Comparison of ENCODE assay signal across 15 cellular contexts in the genomic region with DNA sequence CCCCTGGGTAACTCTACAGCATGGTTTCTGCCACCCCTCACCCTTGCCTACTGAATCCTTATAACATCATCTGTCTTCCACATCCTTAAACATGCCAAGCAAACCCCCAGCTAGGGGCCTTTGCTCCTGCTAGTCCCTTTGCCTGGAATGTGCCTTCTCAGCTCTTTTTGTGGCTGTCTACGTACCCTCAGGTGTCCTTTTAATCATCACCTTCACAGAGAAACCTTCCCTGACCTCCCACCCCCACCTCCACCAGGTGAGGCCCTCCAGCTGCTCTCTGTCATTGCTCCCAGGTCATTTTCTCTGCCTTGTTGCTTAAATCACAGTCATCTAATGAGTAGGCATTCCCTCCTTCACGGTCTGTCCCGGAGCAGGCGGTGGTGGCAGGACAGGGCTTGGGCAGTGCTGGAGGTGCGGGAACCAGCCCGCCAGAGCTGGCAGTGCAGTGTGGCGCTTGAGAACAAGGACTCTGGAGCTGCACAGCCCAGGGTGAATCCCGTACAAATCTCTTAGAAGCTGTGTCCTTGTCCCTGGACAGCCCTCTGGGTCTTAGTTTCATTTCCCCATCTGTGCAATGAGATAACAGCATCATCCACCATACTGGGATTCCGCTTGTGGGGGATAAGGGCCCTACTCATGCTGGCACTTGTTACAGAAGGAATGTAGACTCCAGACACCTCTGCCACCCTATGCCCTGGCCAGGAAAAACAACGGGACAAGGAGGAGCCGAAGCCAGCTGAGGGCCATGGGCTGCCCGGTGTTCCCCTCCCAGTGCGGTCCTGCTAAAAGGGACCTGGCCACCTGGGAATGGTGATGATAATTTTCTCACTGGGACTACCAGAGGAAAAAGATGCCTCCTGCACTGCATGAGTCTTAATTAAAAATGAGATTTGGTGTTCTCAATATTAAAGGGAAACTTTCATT. TPM values are rescaled to one million over a fixed set of nuclear protein-coding genes. Genes with fewer than 3 reads are reported as not detected.
DNase-seq lines count a peak whose midpoint lies in the region; ATAC-seq and TF ChIP-seq lines count a peak whose summit lies in the region.
"Had no signal": no experiment of that assay in that cellular context is flagged by ENCODE, and none has a peak within 500 bp of the region (broad histone marks: within the 10 kb centered on the region; RNA-seq: fewer than 3 reads in every experiment).

No MANE protein-coding gene starts in this region.

- WGBS in endodermal cell (ENCODE audit: insufficient coverage in 1 of 2, insufficient read length in 1 of 2), 2 experiments, result 92 to 93% methylated on average over 10 to 13 of the region's 13 CpGs

- H3K4me1 Mint-ChIP-seq in CD14-positive monocyte (no peaks in the 10 kb centered on the region), endodermal cell (no peaks in the 10 kb centered on the region)
- H3K4me1 Mint-ChIP-seq: CD8-positive, alpha-beta memory T cell had no signal

- no peak overlapping the region for H3K27ac ChIP-seq in endodermal cell (ENCODE audit: low read depth, low read length)
- H3K27ac ChIP-seq: PC-9 had no signal

- H3K9ac ChIP-seq in endodermal cell (ENCODE audit: extremely low read depth, low read length, poor library complexity, severe bottlenecking), result no peak overlapping the region

- H3K9me3 ChIP-seq in endodermal cell (ENCODE audit: control insufficient read depth, low read length), result no peaks in the 10 kb centered on the region
- H3K9me3 ChIP-seq: BE2C had no signal

- no peaks in the 10 kb centered on the region for H3K36me3 Mint-ChIP-seq in CD14-positive monocyte
- H3K36me3 Mint-ChIP-seq in endodermal cell (ENCODE audit: low read depth), result no peaks in the 10 kb centered on the region
- H3K36me3 Mint-ChIP-seq: CD8-positive, alpha-beta memory T cell had no signal

- H3K27ac Mint-ChIP-seq in CD14-positive monocyte (peak overlapping the region in 1 of 7 donors; percentile 6), endodermal cell (no peak overlapping the region)

- H3K4me3 Mint-ChIP-seq in CD14-positive monocyte, result no peak overlapping the region
- no peak overlapping the region for H3K4me3 Mint-ChIP-seq in endodermal cell
- H3K4me3 Mint-ChIP-seq: CD8-positive, alpha-beta memory T cell; H9 had no signal

- intact Hi-C loops in CD14-positive monocyte (cut with micrococcal nuclease), result no loop called here
- intact Hi-C loops in posterior vena cava (cut with DNase I), result no loop called here

- no peak for ATAC-seq in GM18519 (IDR thresholded peaks at IDR 0.05; ENCODE audit: low FRiP score, unreplicated experiment)
- ATAC-seq in SK-N-SH treated with all-trans-retinoic acid at 6 μM for 48 hours, result no peak

- H3K4me3 ChIP-seq in endodermal cell (ENCODE audit: low read length), result no peak overlapping the region
- H3K4me3 ChIP-seq: PC-9 had no signal

- DNase-seq in CD14-positive monocyte (ENCODE audit: low spot score) (peak; percentile 11), MV-4-11 (lab: John Stamatoyannopoulos, UW) (peak; percentile 32), endodermal cell (peak; percentile 48), posterior vena cava (ENCODE audit: low spot score) (peak; percentile 57), SKM-1 treated with dmso at 0.1 percent for 144 hours (lab: John Stamatoyannopoulos, UW; ENCODE audit: unreplicated experiment) (no peak)
- DNase-seq: ACHN, BE2C, DMS 273 treated with DMSO at 0.1 percent for 48 hours, H9, NCI-H1092 treated with DMSO at 0.1 percent for 48 hours, NCI-H1694, PC-9 had no signal

- no peaks in the 10 kb centered on the region for H3K36me3 ChIP-seq in endodermal cell (ENCODE audit: control insufficient read depth, insufficient read depth, low read length)
- H3K36me3 ChIP-seq: BE2C had no signal

- H3K9me3 Mint-ChIP-seq in CD14-positive monocyte, result peaks cover 0 to 3% (median 0%) of the 10 kb centered on the region in 7 donors
- H3K9me3 Mint-ChIP-seq in endodermal cell, result no peaks in the 10 kb centered on the region
- H3K9me3 Mint-ChIP-seq: CD8-positive, alpha-beta memory T cell; H9 had no signal

- H3K27me3 Mint-ChIP-seq in CD14-positive monocyte (ENCODE audit: low read depth in 3 of 3) (peaks cover 4 to 14% (median 7%) of the 10 kb centered on the region in 3 donors), endodermal cell (ENCODE audit: insufficient read depth) (no peaks in the 10 kb centered on the region)

- no peaks in the 10 kb centered on the region for H3K4me1 ChIP-seq in endodermal cell (ENCODE audit: control insufficient read depth, insufficient read depth, low read length)
- H3K4me1 ChIP-seq: BE2C had no signal

- H3K27me3 ChIP-seq in endodermal cell (ENCODE audit: control insufficient read depth, insufficient read depth, low read length, poor library complexity, severe bottlenecking), result no peaks in the 10 kb centered on the region
- H3K27me3 ChIP-seq: BE2C had no signal

- TF ChIP-seq CTCF in CD14-positive monocyte (IDR thresholded peaks at IDR 0.05) (no peak), endodermal cell (conservative IDR thresholded peaks at IDR 0.05) (no peak)

TF ChIP-seq in SK-N-SH treated with all-trans-retinoic acid at 6 μM for 48 hours, 23 proteins besides CTCF, POLR2A, EP300 and RAD21 (continues in another document):
- TF ChIP-seq ISL1 (CRISPR knock-in tag; IDR thresholded peaks at IDR 0.05) (no peak), ZFP30 (CRISPR knock-in tag; IDR thresholded peaks at IDR 0.05) (no peak), ZNF8 (CRISPR knock-in tag; IDR thresholded peaks at IDR 0.05) (no peak), BACH2 (CRISPR knock-in tag; IDR thresholded peaks at IDR 0.05; ENCODE audit: borderline replicate concordance) (no peak), ZNF70 (CRISPR knock-in tag; IDR thresholded peaks at IDR 0.05) (no peak), CSDC2 (CRISPR knock-in tag; IDR thresholded peaks at IDR 0.05) (no peak), ZC3H10 (CRISPR knock-in tag; IDR thresholded peaks at IDR 0.05) (no peak), POU6F1 (CRISPR knock-in tag; IDR thresholded peaks at IDR 0.05; ENCODE audit: borderline replicate concordance, low read depth) (no peak), PATZ1 (CRISPR knock-in tag; IDR thresholded peaks at IDR 0.05; ENCODE audit: borderline replicate concordance) (no peak), OSR1 (CRISPR knock-in tag; IDR thresholded peaks at IDR 0.05) (no peak), SNAI2 (CRISPR knock-in tag; IDR thresholded peaks at IDR 0.05) (no peak), TOX (CRISPR knock-in tag; IDR thresholded peaks at IDR 0.05; ENCODE audit: borderline replicate concordance) (no peak), TCF4 (CRISPR knock-in tag; IDR thresholded peaks at IDR 0.05; ENCODE audit: borderline replicate concordance) (no peak), ZFP3 (CRISPR knock-in tag; IDR thresholded peaks at IDR 0.05) (no peak)
- TF ChIP-seq, protein P1, sequence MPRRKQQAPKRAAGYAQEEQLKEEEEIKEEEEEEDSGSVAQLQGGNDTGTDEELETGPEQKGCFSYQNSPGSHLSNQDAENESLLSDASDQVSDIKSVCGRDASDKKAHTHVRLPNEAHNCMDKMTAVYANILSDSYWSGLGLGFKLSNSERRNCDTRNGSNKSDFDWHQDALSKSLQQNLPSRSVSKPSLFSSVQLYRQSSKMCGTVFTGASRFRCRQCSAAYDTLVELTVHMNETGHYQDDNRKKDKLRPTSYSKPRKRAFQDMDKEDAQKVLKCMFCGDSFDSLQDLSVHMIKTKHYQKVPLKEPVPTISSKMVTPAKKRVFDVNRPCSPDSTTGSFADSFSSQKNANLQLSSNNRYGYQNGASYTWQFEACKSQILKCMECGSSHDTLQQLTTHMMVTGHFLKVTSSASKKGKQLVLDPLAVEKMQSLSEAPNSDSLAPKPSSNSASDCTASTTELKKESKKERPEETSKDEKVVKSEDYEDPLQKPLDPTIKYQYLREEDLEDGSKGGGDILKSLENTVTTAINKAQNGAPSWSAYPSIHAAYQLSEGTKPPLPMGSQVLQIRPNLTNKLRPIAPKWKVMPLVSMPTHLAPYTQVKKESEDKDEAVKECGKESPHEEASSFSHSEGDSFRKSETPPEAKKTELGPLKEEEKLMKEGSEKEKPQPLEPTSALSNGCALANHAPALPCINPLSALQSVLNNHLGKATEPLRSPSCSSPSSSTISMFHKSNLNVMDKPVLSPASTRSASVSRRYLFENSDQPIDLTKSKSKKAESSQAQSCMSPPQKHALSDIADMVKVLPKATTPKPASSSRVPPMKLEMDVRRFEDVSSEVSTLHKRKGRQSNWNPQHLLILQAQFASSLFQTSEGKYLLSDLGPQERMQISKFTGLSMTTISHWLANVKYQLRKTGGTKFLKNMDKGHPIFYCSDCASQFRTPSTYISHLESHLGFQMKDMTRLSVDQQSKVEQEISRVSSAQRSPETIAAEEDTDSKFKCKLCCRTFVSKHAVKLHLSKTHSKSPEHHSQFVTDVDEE (CRISPR knock-in tag; IDR thresholded peaks at IDR 0.05), result no peak

RNA-seq across cellular contexts. Expression of gene IQSEC1, which starts 52.1 kb away (rescaled TPM):
- 10 to 100 TPM; 17.7 to 30.3 TPM for polyA plus RNA-seq in CD14-positive monocyte
- total RNA-seq in endodermal cell (10 to 100 TPM; 22.7 to 24.5 TPM), posterior vena cava (10 to 100 TPM; 53.5 to 60.7 TPM)
- polyA plus RNA-seq in endodermal cell (2013, experiment 1 of 2), result 39.0 TPM
- 38.9 TPM for polyA plus RNA-seq in endodermal cell (2013, experiment 2 of 2)
